ENCODE assay signal across 31 cellular contexts in genomic region chr11:124313849-124314248, GRCh38. TPM values are rescaled to one million over a fixed set of nuclear protein-coding genes. Genes with fewer than 3 reads are reported as not detected.
"Had no signal": no experiment of that assay in that cellular context is flagged by ENCODE, and none has a peak within 500 bp of the region (broad histone marks: within the 10 kb centered on the region; RNA-seq: fewer than 3 reads in every experiment).

OR8D1 (minus strand) TSS chr11:124313949; CDS start chr11:124310766, 3,183 bp downstream.

- H3K27me3 ChIP-seq: esophagus squamous epithelium, gastrocnemius medialis, heart right ventricle, left lung had no signal

- H3K27ac ChIP-seq: coronary artery, dorsolateral prefrontal cortex, epithelial cell of prostate, esophagus squamous epithelium, gastrocnemius medialis, heart right ventricle, left lung, lower lobe of right lung had no signal

- DNase-seq: dermis blood vessel endothelial cell; dorsolateral prefrontal cortex; effector CD4-positive, alpha-beta T cell; effector memory CD4-positive, alpha-beta T cell; erythroblast; esophagus squamous epithelium; foreskin fibroblast; foreskin melanocyte; gastrocnemius medialis; glutamatergic neuron; head of caudate nucleus; heart right ventricle; hippocampal formation; left cardiac atrium; left lung; left ventricle myocardium superior; lower lobe of right lung; mesenchymal stem cell; mucosa of descending colon had no signal

- H3K36me3 ChIP-seq: esophagus squamous epithelium, gastrocnemius medialis, heart right ventricle, left lung, lower lobe of right lung had no signal

- H3K9me3 ChIP-seq: esophagus squamous epithelium, gastrocnemius medialis, heart right ventricle, left lung, lower lobe of right lung, mucosa of descending colon had no signal

- FAIRE-seq: colon, keratinocyte had no signal

- H3K36me3 Mint-ChIP-seq: mesothelial cell of epicardium had no signal

- H3K4me3 ChIP-seq: coronary artery, dorsolateral prefrontal cortex, esophagus squamous epithelium, gastrocnemius medialis, heart right ventricle, left lung, lower lobe of right lung, mucosa of descending colon had no signal

- H3K4me3 Mint-ChIP-seq: mesothelial cell of epicardium had no signal

- H3K27ac Mint-ChIP-seq: mesothelial cell of epicardium had no signal

- H3K9me3 Mint-ChIP-seq: mesothelial cell of epicardium had no signal

- H3K4me1 ChIP-seq: esophagus squamous epithelium, gastrocnemius medialis, heart right ventricle, left lung, lower lobe of right lung had no signal

- ATAC-seq: esophagus mucosa, gastrocnemius medialis, heart right ventricle, left cardiac atrium, left lung, left ventricle myocardium superior, lower lobe of right lung, mucosa of descending colon had no signal

- H3K4me1 Mint-ChIP-seq: mesothelial cell of epicardium had no signal

RNA-seq across cellular contexts. Expression of gene OR8D1, which starts in this region (rescaled TPM):
- total RNA-seq: dermis blood vessel endothelial cell, esophagus mucosa, esophagus squamous epithelium, gastrocnemius medialis, glomerular endothelial cell, heart right ventricle, kidney epithelial cell, left cardiac atrium, left lung, left ventricle myocardium superior, lower leg skin, lower lobe of right lung, lung microvascular endothelial cell, mesenteric fat pad, mesothelial cell of epicardium, myocyte had no signal
- polyA plus RNA-seq: heart right ventricle, keratinocyte had no signal
